ENCODE assay signal across 1 cellular context in the genomic region with DNA sequence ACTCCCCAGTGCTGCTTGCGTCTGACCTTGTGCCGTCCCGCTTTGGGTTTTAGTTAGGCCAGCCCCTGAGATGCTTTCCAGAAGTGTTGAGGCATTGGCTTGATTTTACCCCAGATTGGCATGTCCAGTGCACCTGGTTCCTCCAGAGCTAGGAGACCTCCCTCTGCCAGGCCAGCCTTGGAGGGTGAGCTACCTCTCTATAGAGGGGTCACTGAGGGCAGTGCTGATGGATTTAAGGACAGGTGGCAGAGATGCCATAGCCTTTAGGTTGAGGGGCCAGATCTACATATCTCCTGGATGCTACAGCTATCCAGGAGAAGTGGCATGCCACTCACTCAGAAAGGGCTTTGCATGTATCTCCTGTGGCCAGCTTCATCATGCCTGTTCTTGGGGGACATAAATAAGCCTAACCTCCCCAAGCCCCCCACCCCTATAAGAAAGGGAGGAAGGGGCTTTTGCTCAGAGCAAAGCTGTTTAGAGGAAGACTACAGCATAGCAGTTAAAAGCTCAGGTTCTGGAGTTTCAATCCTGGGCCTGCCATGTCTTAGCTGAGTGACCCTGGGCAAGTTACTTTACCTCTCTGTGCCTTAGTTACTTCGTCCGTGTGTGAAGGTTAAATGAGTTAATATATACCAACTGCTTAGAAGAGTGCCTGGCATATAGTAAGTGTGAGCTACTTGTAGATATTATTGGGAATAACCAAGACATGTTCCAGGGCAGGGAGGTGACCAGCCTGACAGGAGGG.
TF ChIP-seq lines count a peak whose summit lies in the region.

No MANE protein-coding gene starts in this region.

TF ChIP-seq in WTC11, 78 proteins besides CTCF, POLR2A, EP300 and RAD21 (continued from another document):
- TF ChIP-seq, protein P1, sequence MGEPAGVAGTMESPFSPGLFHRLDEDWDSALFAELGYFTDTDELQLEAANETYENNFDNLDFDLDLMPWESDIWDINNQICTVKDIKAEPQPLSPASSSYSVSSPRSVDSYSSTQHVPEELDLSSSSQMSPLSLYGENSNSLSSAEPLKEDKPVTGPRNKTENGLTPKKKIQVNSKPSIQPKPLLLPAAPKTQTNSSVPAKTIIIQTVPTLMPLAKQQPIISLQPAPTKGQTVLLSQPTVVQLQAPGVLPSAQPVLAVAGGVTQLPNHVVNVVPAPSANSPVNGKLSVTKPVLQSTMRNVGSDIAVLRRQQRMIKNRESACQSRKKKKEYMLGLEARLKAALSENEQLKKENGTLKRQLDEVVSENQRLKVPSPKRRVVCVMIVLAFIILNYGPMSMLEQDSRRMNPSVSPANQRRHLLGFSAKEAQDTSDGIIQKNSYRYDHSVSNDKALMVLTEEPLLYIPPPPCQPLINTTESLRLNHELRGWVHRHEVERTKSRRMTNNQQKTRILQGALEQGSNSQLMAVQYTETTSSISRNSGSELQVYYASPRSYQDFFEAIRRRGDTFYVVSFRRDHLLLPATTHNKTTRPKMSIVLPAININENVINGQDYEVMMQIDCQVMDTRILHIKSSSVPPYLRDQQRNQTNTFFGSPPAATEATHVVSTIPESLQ (CRISPR knock-in tag; IDR thresholded peaks at IDR 0.05), result no peak
- TF ChIP-seq, protein P2, sequence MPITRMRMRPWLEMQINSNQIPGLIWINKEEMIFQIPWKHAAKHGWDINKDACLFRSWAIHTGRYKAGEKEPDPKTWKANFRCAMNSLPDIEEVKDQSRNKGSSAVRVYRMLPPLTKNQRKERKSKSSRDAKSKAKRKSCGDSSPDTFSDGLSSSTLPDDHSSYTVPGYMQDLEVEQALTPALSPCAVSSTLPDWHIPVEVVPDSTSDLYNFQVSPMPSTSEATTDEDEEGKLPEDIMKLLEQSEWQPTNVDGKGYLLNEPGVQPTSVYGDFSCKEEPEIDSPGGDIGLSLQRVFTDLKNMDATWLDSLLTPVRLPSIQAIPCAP (CRISPR knock-in tag; IDR thresholded peaks at IDR 0.05), result no peak
- no peak for TF ChIP-seq GABPB1 (CRISPR knock-in tag; IDR thresholded peaks at IDR 0.05)
- TF ChIP-seq, protein P3, sequence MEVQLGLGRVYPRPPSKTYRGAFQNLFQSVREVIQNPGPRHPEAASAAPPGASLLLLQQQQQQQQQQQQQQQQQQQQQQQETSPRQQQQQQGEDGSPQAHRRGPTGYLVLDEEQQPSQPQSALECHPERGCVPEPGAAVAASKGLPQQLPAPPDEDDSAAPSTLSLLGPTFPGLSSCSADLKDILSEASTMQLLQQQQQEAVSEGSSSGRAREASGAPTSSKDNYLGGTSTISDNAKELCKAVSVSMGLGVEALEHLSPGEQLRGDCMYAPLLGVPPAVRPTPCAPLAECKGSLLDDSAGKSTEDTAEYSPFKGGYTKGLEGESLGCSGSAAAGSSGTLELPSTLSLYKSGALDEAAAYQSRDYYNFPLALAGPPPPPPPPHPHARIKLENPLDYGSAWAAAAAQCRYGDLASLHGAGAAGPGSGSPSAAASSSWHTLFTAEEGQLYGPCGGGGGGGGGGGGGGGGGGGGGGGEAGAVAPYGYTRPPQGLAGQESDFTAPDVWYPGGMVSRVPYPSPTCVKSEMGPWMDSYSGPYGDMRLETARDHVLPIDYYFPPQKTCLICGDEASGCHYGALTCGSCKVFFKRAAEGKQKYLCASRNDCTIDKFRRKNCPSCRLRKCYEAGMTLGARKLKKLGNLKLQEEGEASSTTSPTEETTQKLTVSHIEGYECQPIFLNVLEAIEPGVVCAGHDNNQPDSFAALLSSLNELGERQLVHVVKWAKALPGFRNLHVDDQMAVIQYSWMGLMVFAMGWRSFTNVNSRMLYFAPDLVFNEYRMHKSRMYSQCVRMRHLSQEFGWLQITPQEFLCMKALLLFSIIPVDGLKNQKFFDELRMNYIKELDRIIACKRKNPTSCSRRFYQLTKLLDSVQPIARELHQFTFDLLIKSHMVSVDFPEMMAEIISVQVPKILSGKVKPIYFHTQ (CRISPR knock-in tag; IDR thresholded peaks at IDR 0.05), result no peak
- no peak for TF ChIP-seq EMX1 (CRISPR knock-in tag; IDR thresholded peaks at IDR 0.05)
- TF ChIP-seq TEAD4 (CRISPR knock-in tag; IDR thresholded peaks at IDR 0.05), result no peak
- no peak for TF ChIP-seq FOXK1 (CRISPR knock-in tag; IDR thresholded peaks at IDR 0.05)
- TF ChIP-seq ZNF416 (CRISPR knock-in tag; IDR thresholded peaks at IDR 0.05), result no peak
- no peak for TF ChIP-seq MXD4 (CRISPR knock-in tag; IDR thresholded peaks at IDR 0.05; ENCODE audit: borderline replicate concordance)
